Comparison of ENCODE assay signal across 23 cellular contexts in genomic region chr3:8647137-8647970, GRCh38. TPM values are rescaled to one million over a fixed set of nuclear protein-coding genes. Genes with fewer than 3 reads are reported as not detected.
"Had no signal": no experiment of that assay in that cellular context is flagged by ENCODE, and none has a peak within 500 bp of the region (broad histone marks: within the 10 kb centered on the region; RNA-seq: fewer than 3 reads in every experiment).

No MANE protein-coding gene starts in this region.

- H3K27ac ChIP-seq: heart right ventricle, left lung, lower lobe of right lung, pancreas, prostate gland, tibial nerve, uterus had no signal

- H3K27me3 ChIP-seq: pancreas, tibial nerve, uterus had no signal

- H3K4me1 ChIP-seq: left lung, lower lobe of right lung, pancreas, prostate gland, tibial nerve, uterus had no signal

- H3K36me3 ChIP-seq: heart right ventricle, left lung, lower lobe of right lung, pancreas, prostate gland, tibial nerve, uterus had no signal

- H3K4me3 ChIP-seq: heart right ventricle, left lung, lower lobe of right lung, pancreas, prostate gland, tibial nerve, uterus had no signal

- DNase-seq: heart right ventricle; hypothalamus; immature natural killer cell; kidney; left colon; left lung; lower lobe of right lung; mammary epithelial cell; mesenchymal stem cell; naive thymus-derived CD8-positive, alpha-beta T cell; nucleus accumbens; posterior cingulate gyrus; retina; right cardiac atrium; stimulated activated CD4-positive, alpha-beta T cell treated with anti-CD3 and anti-CD28 coated beads, Interleukin-4, amount 100 ng/mL, for 24 hours; stimulated activated naive CD4-positive, alpha-beta T cell; substantia nigra; uterus had no signal

- H3K9me3 ChIP-seq: heart right ventricle, left lung, lower lobe of right lung, pancreas, prostate gland, tibial nerve, uterus had no signal

- ATAC-seq: left colon; left lung; lower lobe of right lung; naive thymus-derived CD8-positive, alpha-beta T cell; pancreas; right cardiac atrium; stimulated activated effector memory CD8-positive, alpha-beta T cell treated with anti-CD3 and anti-CD28 coated beads, Interleukin-12 subunit alpha, Interleukin-12 subunit beta, amount 100 ng/mL, for 72 hours had no signal

RNA-seq across cellular contexts. Expression of gene SSUH2, which starts 2.8 kb away (rescaled TPM):
- total RNA-seq: lower lobe of right lung; naive thymus-derived CD8-positive, alpha-beta T cell; osteoblast had no signal
- polyA plus RNA-seq: immature natural killer cell; naive thymus-derived CD8-positive, alpha-beta T cell had no signal
